ENCODE assay signal across 8 cellular contexts in the genomic region with DNA sequence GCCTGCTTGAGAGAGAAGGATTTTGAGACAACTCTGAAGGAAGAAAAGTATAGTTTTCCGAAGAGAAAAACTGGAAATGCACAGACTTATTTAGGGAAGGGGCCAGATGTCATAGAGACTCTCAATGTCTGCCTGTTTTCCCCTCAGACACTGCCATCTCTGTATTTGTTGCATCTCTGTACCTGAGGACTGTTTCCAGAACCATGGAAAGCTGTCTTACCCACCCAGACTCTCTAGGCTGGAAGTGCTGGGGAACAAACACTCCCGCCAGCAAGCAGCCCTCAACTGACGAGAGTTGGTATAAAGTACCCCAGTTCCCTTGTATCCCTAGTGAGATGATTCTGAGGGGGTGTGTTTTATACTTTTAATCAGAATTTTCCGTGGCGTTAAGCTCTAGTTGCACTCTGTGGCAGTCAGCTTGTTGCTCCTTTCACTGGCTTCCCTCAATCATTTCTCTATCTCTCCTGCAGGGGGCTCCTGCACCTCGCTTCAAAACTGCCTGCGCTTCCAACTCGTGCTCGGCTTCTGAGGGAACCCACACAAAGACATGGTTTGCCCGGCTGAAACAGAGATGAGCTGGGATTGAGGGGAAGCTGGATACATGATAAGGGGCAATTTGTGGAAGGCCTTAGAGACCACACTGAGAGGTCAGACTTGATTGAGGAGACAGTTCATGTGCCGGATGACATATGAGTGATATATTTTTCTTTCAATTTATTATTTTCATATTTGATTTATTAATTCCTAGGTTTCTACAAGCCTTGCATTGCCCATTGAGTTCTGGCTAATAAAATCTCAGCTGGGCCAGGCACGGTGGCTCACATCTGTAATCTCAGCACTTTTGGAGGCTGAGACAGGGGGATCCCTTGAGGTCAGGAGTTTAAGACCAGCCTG.
DNase-seq lines count a peak whose midpoint lies in the region; ATAC-seq, FAIRE-seq and TF ChIP-seq lines count a peak whose summit lies in the region.

No MANE protein-coding gene starts in this region.

- no peak overlapping the region for H3K4me3 ChIP-seq in AG09309 (ENCODE audit: control insufficient read depth, low read depth, low read length)

- ATAC-seq in activated CD4-positive, CD25-positive, alpha-beta regulatory T cell treated with anti-CD3 and anti-CD28 coated beads, Interleukin-2, amount 50 U/mL, for 24 hours = peak; percentile 53 to 74
- no peak for ATAC-seq in HG02938 (IDR thresholded peaks at IDR 0.05; ENCODE audit: unreplicated experiment)

- TF ChIP-seq CTCF in AG09309 (IDR thresholded peaks at IDR 0.05; ENCODE audit: control insufficient read depth, insufficient read depth, low read depth, low read length, missing control alignments) = peak; percentile 90

- TF ChIP-seq POLR2A in H54 (IDR thresholded peaks at IDR 0.05; ENCODE audit: low read depth, low read length) = no peak

- DNase-seq in AG09309 (ENCODE audit: low read depth) = peak; percentile 34
- peak; percentile 54 for DNase-seq in H54 (ENCODE audit: insufficient read length, low spot score)
- DNase-seq in NCI-H345 treated with DMSO at 0.1 percent for 48 hours (lab: John Stamatoyannopoulos, UW; ENCODE audit: unreplicated experiment) = peak; percentile 83
- DNase-seq in cerebellar cortex (ENCODE audit: low spot score) = peak; percentile 83
- peak; percentile 94 for DNase-seq in left kidney (ENCODE audit: low read depth, low spot score)
- peak; percentile 48 for DNase-seq in stimulated activated CD4-positive, alpha-beta T cell treated with anti-CD3 and anti-CD28 coated beads, Interleukin-2, amount 100 ng/mL, for 48 hours

- no peak for FAIRE-seq in H54 (lab: Jason Lieb, UNC)

Comparison
In these comparisons a context has a peak if more than half of its experiments do, and no peak if none do; other contexts are left out.
1. DNase-seq: peak in every context shown above with its lines; median percentile 94 in left kidney; 83 in NCI-H345 treated with DMSO at 0.1 percent for 48 hours; 83 in cerebellar cortex; 54 in H54; 48 in stimulated activated CD4-positive, alpha-beta T cell treated with anti-CD3 and anti-CD28 coated beads, Interleukin-2, amount 100 ng/mL, for 48 hours; 34 in AG09309.